Comparison of ENCODE assay signal across 21 cellular contexts in genomic region chr19:40693150-40693788, GRCh38. TPM values are rescaled to one million over a fixed set of nuclear protein-coding genes. Genes with fewer than 3 reads are reported as not detected.
DNase-seq lines count a peak whose midpoint lies in the region; ATAC-seq and TF ChIP-seq lines count a peak whose summit lies in the region.
"Had no signal": no experiment of that assay in that cellular context is flagged by ENCODE, and none has a peak within 500 bp of the region (broad histone marks: within the 10 kb centered on the region; RNA-seq: fewer than 3 reads in every experiment).

No MANE protein-coding gene starts in this region.

- CTCF ChIA-PET in MCF 10A (lab: Yijun Ruan, JAX) (interaction anchor here (0.7 kb wide), 1 partner anchor 11 kb away, joined by 3 read pairs; no protein-coding TSS in a partner anchor), mammary epithelial cell (lab: Charles Lee; ENCODE audit: low non-redundant PET) (no interaction called here), SK-N-SH (lab: Yijun Ruan, JAX) (no interaction called here)

- DNase-seq in MCF 10A (ENCODE audit: unreplicated experiment): no peak
- no peak for DNase-seq in mammary epithelial cell
- no peak for DNase-seq in stimulated activated effector memory CD8-positive, alpha-beta T cell treated with anti-CD3 and anti-CD28 coated beads, Interleukin-12 subunit alpha, Interleukin-12 subunit beta, amount 100 ng/mL, for 72 hours (ENCODE audit: low spot score in 2 of 2)
- DNase-seq in NCI-H2107 (lab: John Stamatoyannopoulos, UW): no peak
- DNase-seq in SK-N-SH: no peak
- DNase-seq: activated CD4-positive, alpha-beta T cell treated with anti-CD3 and anti-CD28 coated beads, Interleukin-2, amount 50 U/mL, for 4 hours; activated T-cell treated with anti-CD3 and anti-CD28 coated beads for 4 hours; CD4-positive, CD25-positive, alpha-beta regulatory T cell; foreskin fibroblast; NCI-H1436 treated with DMSO at 0.1 percent for 48 hours; stimulated activated naive CD8-positive, alpha-beta T cell treated with anti-CD3 and anti-CD28 coated beads, Interleukin-15, Interleukin-2, amounts not matched to agents 100 U/mL and 50 U/mL, for 24 hours; T-helper 17 cell; tibial artery had no signal

- dilution Hi-C loops in mammary epithelial cell (cut with HindIII; ENCODE audit: low sequenced_read_pairs): loop anchor here (10.0 kb wide), 1 partner anchor 138 kb away; no protein-coding TSS in a partner anchor

- WGBS in mammary epithelial cell (ENCODE audit: low coverage, missing lambda C conversion rate): 82% methylated on average over 9 of the region's 11 CpGs
- 92% methylated on average over 8 of the region's 11 CpGs for WGBS in SK-N-SH (ENCODE audit: low lambda C conversion rate)

- POLR2A ChIA-PET in MCF 10A (lab: Yijun Ruan, JAX) (interaction anchor here (1.1 kb wide), 1 partner anchor 23 kb away, joined by 5 read pairs; the partner anchor contains the start of genes COQ8B and ITPKC), SK-N-SH (lab: Yijun Ruan, JAX) (no interaction called here)

- H2AFZ ChIP-seq in mammary epithelial cell (ENCODE audit: low read depth, low read length): no peak overlapping the region
- no peak overlapping the region for H2AFZ ChIP-seq in OCI-LY1 (ENCODE audit: low read length)
- no peak overlapping the region for H2AFZ ChIP-seq in SK-N-SH (ENCODE audit: low read depth)
- H2AFZ ChIP-seq: hepatocyte had no signal

- H3K4me3 ChIP-seq in mammary epithelial cell (replicated peaks in 1 of 3; ENCODE audit: insufficient read depth in 1 of 3, low read depth in 2 of 3, low read length in 3 of 3) (no peak overlapping the region), OCI-LY1 (ENCODE audit: low read depth, low read length, poor library complexity, severe bottlenecking) (no peak overlapping the region), SK-N-SH (ENCODE audit: low read depth in 2 of 2, low read length in 1 of 2) (no peak overlapping the region)
- H3K4me3 ChIP-seq: ascending aorta, hepatocyte, prostate gland, SJSA1, skin epidermis, tibial artery had no signal

- no peak for ATAC-seq in stimulated activated effector memory CD8-positive, alpha-beta T cell treated with anti-CD3 and anti-CD28 coated beads, Interleukin-12 subunit alpha, Interleukin-12 subunit beta, amount 100 ng/mL, for 72 hours
- ATAC-seq: activated naive CD4-positive, alpha-beta T cell treated with anti-CD3 and anti-CD28 coated beads, Interleukin-2, amount 50 U/mL, for 72 hours; stimulated activated naive CD8-positive, alpha-beta T cell treated with anti-CD3 and anti-CD28 coated beads, Interleukin-15, Interleukin-2, amounts not matched to agents 100 U/mL and 50 U/mL, for 24 hours; T-helper 17 cell had no signal

- no peaks in the 10 kb centered on the region for H3K27me3 Mint-ChIP-seq in MCF 10A (ENCODE audit: insufficient read depth, unreplicated experiment)
- H3K27me3 Mint-ChIP-seq: CD4-positive, CD25-positive, alpha-beta regulatory T cell; central memory CD8-positive, alpha-beta T cell; T-helper 17 cell had no signal

- H3F3A ChIP-seq in OCI-LY1 (ENCODE audit: insufficient read depth, low read length) (0 out of 2 replicates have a peak, but pooled peaks cover 6% of the 10 kb centered on the region), SK-N-SH (replicated peaks; ENCODE audit: insufficient read depth) (peaks cover 6% of the 10 kb centered on the region)

- no peaks in the 10 kb centered on the region for H3K9me2 ChIP-seq in OCI-LY1 (ENCODE audit: low read depth, low read length)
- H3K9me2 ChIP-seq in SK-N-SH: no peaks in the 10 kb centered on the region

- peak overlapping the region; percentile 41 for H3K27ac Mint-ChIP-seq in MCF 10A (ENCODE audit: low read depth, unreplicated experiment)
- peak overlapping the region; percentile 29 for H3K27ac Mint-ChIP-seq in stimulated activated effector memory CD8-positive, alpha-beta T cell treated with anti-CD3 and anti-CD28 coated beads, Interleukin-12 subunit alpha, Interleukin-12 subunit beta, amount 100 ng/mL, for 72 hours
- H3K27ac Mint-ChIP-seq: T-helper 17 cell had no signal

- in situ Hi-C loops in mammary epithelial cell (cut with MboI; ENCODE audit: low sequenced_read_pairs in 2 of 2): no loop called here

- BruUV-seq in MCF 10A (replicated peaks; lab: Mats Ljungman, UMichigan) (no TSS peak), mammary epithelial cell (replicated peaks; lab: Mats Ljungman, UMichigan) (no TSS peak)

- H3K9ac ChIP-seq in mammary epithelial cell (ENCODE audit: insufficient read depth, low read length): no peak overlapping the region
- H3K9ac ChIP-seq in OCI-LY1 (ENCODE audit: low read length): no peak overlapping the region
- no peak overlapping the region for H3K9ac ChIP-seq in SK-N-SH

- H3K4me1 ChIP-seq in mammary epithelial cell (ENCODE audit: insufficient read depth, low read length) (peaks cover 18% of the 10 kb centered on the region), OCI-LY1 (ENCODE audit: insufficient read depth, low read length, severe bottlenecking) (peaks cover 29% of the 10 kb centered on the region), SK-N-SH (ENCODE audit: control insufficient read depth in 1 of 2, insufficient read depth in 2 of 2, low read depth in 1 of 2, low read length in 1 of 2) (peaks cover 9 to 22% of the 10 kb centered on the region in 2 experiments; a peak in 2 of 4 replicates)

- no peak for TF ChIP-seq EP300 in SK-N-SH (IDR thresholded peaks at IDR 0.05; ENCODE audit: borderline replicate concordance in 1 of 2, low read depth in 1 of 2, low read length in 1 of 2)

- peaks cover 15% of the 10 kb centered on the region for H3K36me3 Mint-ChIP-seq in MCF 10A (ENCODE audit: insufficient read depth, unreplicated experiment)
- H3K36me3 Mint-ChIP-seq in stimulated activated effector memory CD8-positive, alpha-beta T cell treated with anti-CD3 and anti-CD28 coated beads, Interleukin-12 subunit alpha, Interleukin-12 subunit beta, amount 100 ng/mL, for 72 hours: peaks cover 13% of the 10 kb centered on the region
- H3K36me3 Mint-ChIP-seq: activated naive CD4-positive, alpha-beta T cell treated with anti-CD3 and anti-CD28 coated beads, Interleukin-2, amount 50 U/mL, for 72 hours had no signal

- no peaks in the 10 kb centered on the region for H3K9me3 Mint-ChIP-seq in MCF 10A (ENCODE audit: unreplicated experiment)
- H3K9me3 Mint-ChIP-seq in stimulated activated effector memory CD8-positive, alpha-beta T cell treated with anti-CD3 and anti-CD28 coated beads, Interleukin-12 subunit alpha, Interleukin-12 subunit beta, amount 100 ng/mL, for 72 hours: no peaks in the 10 kb centered on the region
- H3K9me3 Mint-ChIP-seq: activated naive CD4-positive, alpha-beta T cell treated with anti-CD3 and anti-CD28 coated beads, Interleukin-2, amount 50 U/mL, for 72 hours; CD4-positive, CD25-positive, alpha-beta regulatory T cell; central memory CD8-positive, alpha-beta T cell had no signal

- H3K4me3 Mint-ChIP-seq in MCF 10A (ENCODE audit: unreplicated experiment): no peak overlapping the region
- H3K4me3 Mint-ChIP-seq in stimulated activated effector memory CD8-positive, alpha-beta T cell treated with anti-CD3 and anti-CD28 coated beads, Interleukin-12 subunit alpha, Interleukin-12 subunit beta, amount 100 ng/mL, for 72 hours: no peak overlapping the region
- H3K4me3 Mint-ChIP-seq: central memory CD8-positive, alpha-beta T cell; T-helper 17 cell had no signal

- H3K4me1 Mint-ChIP-seq in MCF 10A (ENCODE audit: insufficient read depth, unreplicated experiment): no peaks in the 10 kb centered on the region
- H3K4me1 Mint-ChIP-seq in stimulated activated effector memory CD8-positive, alpha-beta T cell treated with anti-CD3 and anti-CD28 coated beads, Interleukin-12 subunit alpha, Interleukin-12 subunit beta, amount 100 ng/mL, for 72 hours: peaks cover 5% of the 10 kb centered on the region

- H3K79me2 ChIP-seq in mammary epithelial cell (ENCODE audit: insufficient read depth, low read length): peaks cover 11% of the 10 kb centered on the region
- H3K79me2 ChIP-seq in OCI-LY1 (ENCODE audit: insufficient read depth, low read length): no peaks in the 10 kb centered on the region
- peaks cover 21% of the 10 kb centered on the region for H3K79me2 ChIP-seq in SK-N-SH (ENCODE audit: insufficient read depth)

- intact Hi-C loops in MCF 10A (cut with micrococcal nuclease) (no loop called here), mammary epithelial cell (cut with micrococcal nuclease) (no loop called here)

- no peak overlapping the region for H3K27ac ChIP-seq in mammary epithelial cell (ENCODE audit: insufficient read depth, low read depth, low read length)
- H3K27ac ChIP-seq in OCI-LY1 (ENCODE audit: low read depth, low read length, poor library complexity, severe bottlenecking): no peak overlapping the region
- no peak overlapping the region; a peak in 1 of 4 replicates for H3K27ac ChIP-seq in SK-N-SH (ENCODE audit: low read depth in 2 of 2, low read length in 1 of 2)
- H3K27ac ChIP-seq: hepatocyte, prostate gland, SJSA1 had no signal

- H3K27me3 ChIP-seq in mammary epithelial cell (ENCODE audit: insufficient read depth, low read length) (no peaks in the 10 kb centered on the region), OCI-LY1 (ENCODE audit: insufficient read depth, low read length) (no peaks in the 10 kb centered on the region), SK-N-SH (ENCODE audit: insufficient read depth) (no peaks in the 10 kb centered on the region)
- H3K27me3 ChIP-seq: ascending aorta, hepatocyte, SJSA1, tibial artery had no signal

- TF ChIP-seq CTCF in MCF 10A (IDR thresholded peaks at IDR 0.05; ENCODE audit: unreplicated experiment) (no peak), mammary epithelial cell (conservative IDR thresholded peaks at IDR 0.05 in 1 of 2, IDR thresholded peaks at IDR 0.05 in 1 of 2; ENCODE audit: extremely low read depth in 1 of 2, insufficient read depth in 1 of 2, low read depth in 1 of 2, low read length in 2 of 2) (no peak), OCI-LY1 (IDR thresholded peaks at IDR 0.05; ENCODE audit: low read length) (peak; percentile 40; the same call in 1 of the 2 replicates), SK-N-SH (IDR thresholded peaks at IDR 0.05) (no peak)

- H4K20me1 ChIP-seq in mammary epithelial cell (ENCODE audit: insufficient read depth, low read length): no peaks in the 10 kb centered on the region
- no peaks in the 10 kb centered on the region for H4K20me1 ChIP-seq in OCI-LY1 (ENCODE audit: insufficient read depth, low read length)
- peaks cover 11% of the 10 kb centered on the region for H4K20me1 ChIP-seq in SK-N-SH (ENCODE audit: insufficient read depth)

- no peaks in the 10 kb centered on the region for H3K9me3 ChIP-seq in mammary epithelial cell (replicated peaks; ENCODE audit: insufficient read depth, low read length)
- H3K9me3 ChIP-seq in OCI-LY1 (ENCODE audit: low read length): no peaks in the 10 kb centered on the region
- H3K9me3 ChIP-seq in SK-N-SH: no peaks in the 10 kb centered on the region
- H3K9me3 ChIP-seq: ascending aorta, prostate gland, SJSA1, tibial artery had no signal

- H3K4me2 ChIP-seq in mammary epithelial cell (ENCODE audit: insufficient read depth, low read depth, low read length) (no peak overlapping the region), OCI-LY1 (ENCODE audit: low read length) (no peak overlapping the region), SK-N-SH (no peak overlapping the region)
- H3K4me2 ChIP-seq: hepatocyte had no signal

- H3K36me3 ChIP-seq in mammary epithelial cell (ENCODE audit: insufficient read depth, low read length): peaks cover 8% of the 10 kb centered on the region
- H3K36me3 ChIP-seq in OCI-LY1 (ENCODE audit: insufficient read depth, low read length): no peaks in the 10 kb centered on the region
- peaks cover 2 to 24% of the 10 kb centered on the region in 2 experiments for H3K36me3 ChIP-seq in SK-N-SH (replicated peaks in 1 of 2; ENCODE audit: control insufficient read depth in 1 of 2, insufficient read depth in 2 of 2, low read length in 1 of 2)
- H3K36me3 ChIP-seq: prostate gland had no signal

- no peak for TF ChIP-seq RAD21 in SK-N-SH (IDR thresholded peaks at IDR 0.05; ENCODE audit: low read length)

RNA-seq across cellular contexts. Expression of gene NUMBL, which starts 2.8 kb away (rescaled TPM):
- 18.4 and 21.1 TPM in 2 replicates for total RNA-seq in MCF 10A (2022)
- total RNA-seq in mammary epithelial cell: 10 to 100 TPM; 12.5 to 21.2 TPM
- polyA plus RNA-seq in mammary epithelial cell: 9.3 TPM
- polyA minus RNA-seq in mammary epithelial cell: 15.8 TPM
- 38.8 and 54.6 TPM in 2 replicates for polyA plus RNA-seq in SK-N-SH (2012; rRNA removed)
- polyA plus RNA-seq in SK-N-SH (2012; cell fraction: cytosol; rRNA removed): 28.0 and 28.5 TPM in 2 replicates
- polyA plus RNA-seq in SK-N-SH (2012; cell fraction: nucleus; rRNA removed): 131 and 179 TPM in 2 replicates

RNA-seq across cellular contexts. Expression of gene COQ8B, which starts 23.4 kb away (rescaled TPM):
- 41.7 and 46.7 TPM in 2 replicates for total RNA-seq in MCF 10A (2022)
- total RNA-seq in mammary epithelial cell: 10 to 100 TPM; 23.8 to 32.0 TPM
- polyA plus RNA-seq in mammary epithelial cell: 23.0 TPM
- polyA minus RNA-seq in mammary epithelial cell: 39.1 TPM
- polyA plus RNA-seq in SK-N-SH (2012; rRNA removed): 41.9 and 43.8 TPM in 2 replicates
- polyA plus RNA-seq in SK-N-SH (2012; cell fraction: cytosol; rRNA removed): 15.9 and 22.5 TPM in 2 replicates
- polyA plus RNA-seq in SK-N-SH (2012; cell fraction: nucleus; rRNA removed): 115 and 123 TPM in 2 replicates

RNA-seq across cellular contexts. Expression of gene ITPKC, which starts 23.6 kb away (rescaled TPM):
- 27.1 and 33.2 TPM in 2 replicates for total RNA-seq in MCF 10A (2022)
- 10 to 100 TPM; 38.7 to 40.0 TPM for total RNA-seq in mammary epithelial cell
- 25.4 TPM for polyA plus RNA-seq in mammary epithelial cell
- polyA minus RNA-seq in mammary epithelial cell: 36.0 TPM
- polyA plus RNA-seq in SK-N-SH (2012; rRNA removed): 6.3 and 7.4 TPM in 2 replicates
- 4.2 and 5.7 TPM in 2 replicates for polyA plus RNA-seq in SK-N-SH (2012; cell fraction: cytosol; rRNA removed)
- 11.9 and 12.2 TPM in 2 replicates for polyA plus RNA-seq in SK-N-SH (2012; cell fraction: nucleus; rRNA removed)

RNA-seq across cellular contexts. Expression of gene ACTMAP, which starts 57.0 kb away (rescaled TPM):
- 19.3 and 21.2 TPM in 2 replicates for total RNA-seq in MCF 10A (2022)
- 10 to 100 TPM in 1 of 2 donors, 1 to 10 TPM in 1; 1.0 to 15.2 TPM for total RNA-seq in mammary epithelial cell
- 3.2 TPM for polyA plus RNA-seq in mammary epithelial cell
- polyA minus RNA-seq in mammary epithelial cell: 6.4 TPM
- 4.5 and 6.4 TPM in 2 replicates for polyA plus RNA-seq in SK-N-SH (2012; rRNA removed)
- 3.1 and 3.7 TPM in 2 replicates for polyA plus RNA-seq in SK-N-SH (2012; cell fraction: cytosol; rRNA removed)
- polyA plus RNA-seq in SK-N-SH (2012; cell fraction: nucleus; rRNA removed): 12.9 and 13.9 TPM in 2 replicates

RNA-seq across cellular contexts. Expression of gene SNRPA, which starts 57.7 kb away (rescaled TPM):
- 108 and 160 TPM in 2 replicates for total RNA-seq in MCF 10A (2022)
- total RNA-seq in mammary epithelial cell: 10 to 100 TPM; 28.2 to 99.3 TPM
- 117 TPM for polyA plus RNA-seq in mammary epithelial cell
- polyA minus RNA-seq in mammary epithelial cell: 257 TPM
- 69.5 and 121 TPM in 2 replicates for polyA plus RNA-seq in SK-N-SH (2012; rRNA removed)
- polyA plus RNA-seq in SK-N-SH (2012; cell fraction: cytosol; rRNA removed): 64.4 and 91.0 TPM in 2 replicates
- 274 and 286 TPM in 2 replicates for polyA plus RNA-seq in SK-N-SH (2012; cell fraction: nucleus; rRNA removed)
